ENCODE assay signal across 1 cellular context in the genomic region with DNA sequence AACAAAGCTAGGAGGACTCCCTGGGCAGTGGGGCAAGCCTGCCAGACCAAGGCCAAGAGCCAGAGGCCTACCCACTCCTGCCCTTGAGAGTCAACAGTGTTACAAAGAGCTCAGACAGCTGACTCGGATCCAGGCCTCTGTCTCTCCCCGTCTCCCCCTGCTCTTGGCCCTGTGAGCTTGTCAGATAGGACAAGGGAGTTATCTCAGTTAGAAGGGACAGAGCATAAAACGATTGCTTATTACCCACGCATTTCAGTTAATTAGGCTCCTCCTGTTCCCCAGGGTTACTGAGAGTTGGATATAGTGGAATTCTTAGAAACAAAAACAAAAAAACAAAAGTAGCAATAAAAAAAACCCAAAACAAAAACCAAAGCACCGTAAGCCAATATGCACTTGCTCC.
TF ChIP-seq lines count a peak whose summit lies in the region.

No MANE protein-coding gene starts in this region.

TF ChIP-seq in K562, 482 proteins besides CTCF, POLR2A, EP300 and RAD21 (continued from another document):
- TF ChIP-seq, protein P1, sequence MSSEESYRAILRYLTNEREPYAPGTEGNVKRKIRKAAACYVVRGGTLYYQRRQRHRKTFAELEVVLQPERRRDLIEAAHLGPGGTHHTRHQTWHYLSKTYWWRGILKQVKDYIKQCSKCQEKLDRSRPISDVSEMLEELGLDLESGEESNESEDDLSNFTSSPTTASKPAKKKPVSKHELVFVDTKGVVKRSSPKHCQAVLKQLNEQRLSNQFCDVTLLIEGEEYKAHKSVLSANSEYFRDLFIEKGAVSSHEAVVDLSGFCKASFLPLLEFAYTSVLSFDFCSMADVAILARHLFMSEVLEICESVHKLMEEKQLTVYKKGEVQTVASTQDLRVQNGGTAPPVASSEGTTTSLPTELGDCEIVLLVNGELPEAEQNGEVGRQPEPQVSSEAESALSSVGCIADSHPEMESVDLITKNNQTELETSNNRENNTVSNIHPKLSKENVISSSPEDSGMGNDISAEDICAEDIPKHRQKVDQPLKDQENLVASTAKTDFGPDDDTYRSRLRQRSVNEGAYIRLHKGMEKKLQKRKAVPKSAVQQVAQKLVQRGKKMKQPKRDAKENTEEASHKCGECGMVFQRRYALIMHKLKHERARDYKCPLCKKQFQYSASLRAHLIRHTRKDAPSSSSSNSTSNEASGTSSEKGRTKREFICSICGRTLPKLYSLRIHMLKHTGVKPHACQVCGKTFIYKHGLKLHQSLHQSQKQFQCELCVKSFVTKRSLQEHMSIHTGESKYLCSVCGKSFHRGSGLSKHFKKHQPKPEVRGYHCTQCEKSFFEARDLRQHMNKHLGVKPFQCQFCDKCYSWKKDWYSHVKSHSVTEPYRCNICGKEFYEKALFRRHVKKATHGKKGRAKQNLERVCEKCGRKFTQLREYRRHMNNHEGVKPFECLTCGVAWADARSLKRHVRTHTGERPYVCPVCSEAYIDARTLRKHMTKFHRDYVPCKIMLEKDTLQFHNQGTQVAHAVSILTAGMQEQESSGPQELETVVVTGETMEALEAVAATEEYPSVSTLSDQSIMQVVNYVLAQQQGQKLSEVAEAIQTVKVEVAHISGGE (CRISPR knock-in tag; IDR thresholded peaks at IDR 0.05), result peak in 1 of 3 experiments; percentile 41; a peak in 1 of 6 replicates
- TF ChIP-seq COPS2 (conservative IDR thresholded peaks at IDR 0.05), result no peak
- peak; percentile 72 for TF ChIP-seq TAL1 (IDR thresholded peaks at IDR 0.05)
- no peak for TF ChIP-seq NR2F6 (CRISPR knock-in tag; IDR thresholded peaks at IDR 0.05)
- TF ChIP-seq MAFK (IDR thresholded peaks at IDR 0.05; ENCODE audit: low read length), result 0 out of 2 replicates have a peak, but pooled peaks have one; percentile 4
- TF ChIP-seq TCF3 (CRISPR knock-in tag; IDR thresholded peaks at IDR 0.05), result peak; percentile 76
- peak; percentile 61 for TF ChIP-seq STAT5A (IDR thresholded peaks at IDR 0.05; ENCODE audit: borderline replicate concordance, low read length)
- TF ChIP-seq, protein P2, sequence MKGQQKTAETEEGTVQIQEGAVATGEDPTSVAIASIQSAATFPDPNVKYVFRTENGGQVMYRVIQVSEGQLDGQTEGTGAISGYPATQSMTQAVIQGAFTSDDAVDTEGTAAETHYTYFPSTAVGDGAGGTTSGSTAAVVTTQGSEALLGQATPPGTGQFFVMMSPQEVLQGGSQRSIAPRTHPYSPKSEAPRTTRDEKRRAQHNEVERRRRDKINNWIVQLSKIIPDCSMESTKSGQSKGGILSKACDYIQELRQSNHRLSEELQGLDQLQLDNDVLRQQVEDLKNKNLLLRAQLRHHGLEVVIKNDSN (CRISPR knock-in tag; IDR thresholded peaks at IDR 0.05), result no peak
- no peak for TF ChIP-seq GATAD2B (IDR thresholded peaks at IDR 0.05; ENCODE audit: borderline replicate concordance)
- 0 out of 2 replicates have a peak, but pooled peaks have one; percentile 25 for TF ChIP-seq MEF2A (IDR thresholded peaks at IDR 0.05; ENCODE audit: control insufficient read depth, low read depth, low read length)
- TF ChIP-seq SMARCA4 (IDR thresholded peaks at IDR 0.05), result peak; percentile 76
- TF ChIP-seq, protein P3, sequence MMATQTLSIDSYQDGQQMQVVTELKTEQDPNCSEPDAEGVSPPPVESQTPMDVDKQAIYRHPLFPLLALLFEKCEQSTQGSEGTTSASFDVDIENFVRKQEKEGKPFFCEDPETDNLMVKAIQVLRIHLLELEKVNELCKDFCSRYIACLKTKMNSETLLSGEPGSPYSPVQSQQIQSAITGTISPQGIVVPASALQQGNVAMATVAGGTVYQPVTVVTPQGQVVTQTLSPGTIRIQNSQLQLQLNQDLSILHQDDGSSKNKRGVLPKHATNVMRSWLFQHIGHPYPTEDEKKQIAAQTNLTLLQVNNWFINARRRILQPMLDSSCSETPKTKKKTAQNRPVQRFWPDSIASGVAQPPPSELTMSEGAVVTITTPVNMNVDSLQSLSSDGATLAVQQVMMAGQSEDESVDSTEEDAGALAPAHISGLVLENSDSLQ (IDR thresholded peaks at IDR 0.05), result peak; percentile 54
- TF ChIP-seq TBL1XR1 (IDR thresholded peaks at IDR 0.05; ENCODE audit: low read length in 2 of 2), result peak in 1 of 2 experiments; percentile 38; a peak in 1 of 4 replicates
- peak; percentile 18; the same call in 1 of the 2 replicates for TF ChIP-seq GATA2 (CRISPR knock-in tag; IDR thresholded peaks at IDR 0.05)
- TF ChIP-seq POLR2AphosphoS5 (IDR thresholded peaks at IDR 0.05; ENCODE audit: control insufficient read depth, insufficient read depth, low read depth, low read length), result peak; percentile 77; the same call in 1 of the 2 replicates
- no peak for TF ChIP-seq NFATC3 (IDR thresholded peaks at IDR 0.05)
- TF ChIP-seq KDM1A (IDR thresholded peaks at IDR 0.05), result peak; percentile 49 to 52; a peak in 2 of 4 replicates
- 0 out of 2 replicates have a peak, but pooled peaks have one; percentile 10 for TF ChIP-seq ATF7 (IDR thresholded peaks at IDR 0.05)
- no peak for TF ChIP-seq ZNF668 (CRISPR knock-in tag; IDR thresholded peaks at IDR 0.05)
- TF ChIP-seq RFX1 (IDR thresholded peaks at IDR 0.05), result peak; percentile 52; the same call in 1 of the 2 replicates
- no peak for TF ChIP-seq HDGF (IDR thresholded peaks at IDR 0.05)
- TF ChIP-seq ARNT (IDR thresholded peaks at IDR 0.05), result peak in 1 of 2 experiments; percentile 66; a peak in 2 of 4 replicates
- peak; percentile 54 for TF ChIP-seq DACH1 (IDR thresholded peaks at IDR 0.05; ENCODE audit: partially characterized antibody)
- TF ChIP-seq MIER1 (IDR thresholded peaks at IDR 0.05; ENCODE audit: low read depth), result no peak
- TF ChIP-seq, protein P4, sequence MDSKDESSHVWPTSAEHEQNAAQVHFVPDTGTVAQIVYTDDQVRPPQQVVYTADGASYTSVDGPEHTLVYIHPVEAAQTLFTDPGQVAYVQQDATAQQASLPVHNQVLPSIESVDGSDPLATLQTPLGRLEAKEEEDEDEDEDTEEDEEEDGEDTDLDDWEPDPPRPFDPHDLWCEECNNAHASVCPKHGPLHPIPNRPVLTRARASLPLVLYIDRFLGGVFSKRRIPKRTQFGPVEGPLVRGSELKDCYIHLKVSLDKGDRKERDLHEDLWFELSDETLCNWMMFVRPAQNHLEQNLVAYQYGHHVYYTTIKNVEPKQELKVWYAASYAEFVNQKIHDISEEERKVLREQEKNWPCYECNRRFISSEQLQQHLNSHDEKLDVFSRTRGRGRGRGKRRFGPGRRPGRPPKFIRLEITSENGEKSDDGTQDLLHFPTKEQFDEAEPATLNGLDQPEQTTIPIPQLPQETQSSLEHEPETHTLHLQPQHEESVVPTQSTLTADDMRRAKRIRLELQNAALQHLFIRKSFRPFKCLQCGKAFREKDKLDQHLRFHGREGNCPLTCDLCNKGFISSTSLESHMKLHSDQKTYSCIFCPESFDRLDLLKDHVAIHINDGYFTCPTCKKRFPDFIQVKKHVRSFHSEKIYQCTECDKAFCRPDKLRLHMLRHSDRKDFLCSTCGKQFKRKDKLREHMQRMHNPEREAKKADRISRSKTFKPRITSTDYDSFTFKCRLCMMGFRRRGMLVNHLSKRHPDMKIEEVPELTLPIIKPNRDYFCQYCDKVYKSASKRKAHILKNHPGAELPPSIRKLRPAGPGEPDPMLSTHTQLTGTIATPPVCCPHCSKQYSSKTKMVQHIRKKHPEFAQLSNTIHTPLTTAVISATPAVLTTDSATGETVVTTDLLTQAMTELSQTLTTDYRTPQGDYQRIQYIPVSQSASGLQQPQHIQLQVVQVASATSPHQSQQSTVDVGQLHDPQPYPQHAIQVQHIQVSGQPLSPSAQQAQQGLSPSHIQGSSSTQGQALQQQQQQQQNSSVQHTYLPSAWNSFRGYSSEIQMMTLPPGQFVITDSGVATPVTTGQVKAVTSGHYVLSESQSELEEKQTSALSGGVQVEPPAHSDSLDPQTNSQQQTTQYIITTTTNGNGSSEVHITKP (IDR thresholded peaks at IDR 0.05; ENCODE audit: partially characterized antibody), result peak; percentile 10
- peak; percentile 51 for TF ChIP-seq NFIC (IDR thresholded peaks at IDR 0.05)
- peak; percentile 48; the same call in 1 of the 2 replicates for TF ChIP-seq PHF21A (IDR thresholded peaks at IDR 0.05; ENCODE audit: borderline replicate concordance, low read depth)
- TF ChIP-seq, protein P5, sequence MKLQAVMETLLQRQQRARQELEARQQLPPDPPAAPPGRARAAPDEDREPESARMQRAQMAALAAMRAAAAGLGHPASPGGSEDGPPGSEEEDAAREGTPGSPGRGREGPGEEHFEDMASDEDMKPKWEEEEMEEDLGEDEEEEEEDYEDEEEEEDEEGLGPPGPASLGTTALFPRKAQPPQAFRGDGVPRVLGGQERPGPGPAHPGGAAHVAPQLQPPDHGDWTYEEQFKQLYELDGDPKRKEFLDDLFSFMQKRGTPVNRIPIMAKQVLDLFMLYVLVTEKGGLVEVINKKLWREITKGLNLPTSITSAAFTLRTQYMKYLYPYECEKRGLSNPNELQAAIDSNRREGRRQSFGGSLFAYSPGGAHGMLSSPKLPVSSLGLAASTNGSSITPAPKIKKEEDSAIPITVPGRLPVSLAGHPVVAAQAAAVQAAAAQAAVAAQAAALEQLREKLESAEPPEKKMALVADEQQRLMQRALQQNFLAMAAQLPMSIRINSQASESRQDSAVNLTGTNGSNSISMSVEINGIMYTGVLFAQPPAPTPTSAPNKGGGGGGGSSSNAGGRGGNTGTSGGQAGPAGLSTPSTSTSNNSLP (IDR thresholded peaks at IDR 0.05; ENCODE audit: borderline replicate concordance, low read depth, low read length), result peak; percentile 62; the same call in 1 of the 2 replicates
- TF ChIP-seq XRCC5 (IDR thresholded peaks at IDR 0.05; ENCODE audit: low read depth, low read length), result no peak
- TF ChIP-seq EGR1 (conservative IDR thresholded peaks at IDR 0.05), result peak; percentile 73
- TF ChIP-seq DNMT1 (IDR thresholded peaks at IDR 0.05), result peak; percentile 74; the same call in 1 of the 2 replicates
- TF ChIP-seq SETDB1 (IDR thresholded peaks at IDR 0.05; ENCODE audit: low read length), result no peak
- TF ChIP-seq TAF1 (IDR thresholded peaks at IDR 0.05; ENCODE audit: control insufficient read depth, extremely low read depth, insufficient read depth, low read length, severe bottlenecking), result peak; percentile 37
- TF ChIP-seq BRF1 (IDR thresholded peaks at IDR 0.05; ENCODE audit: borderline replicate concordance, extremely low read depth, insufficient read length), result no peak
- peak; percentile 80 for TF ChIP-seq CBFA2T2 (conservative IDR thresholded peaks at IDR 0.05)
- TF ChIP-seq ARID1B (IDR thresholded peaks at IDR 0.05), result peak; percentile 84
- TF ChIP-seq MTA1 (IDR thresholded peaks at IDR 0.05; ENCODE audit: borderline replicate concordance), result peak; percentile 43; the same call in 1 of the 2 replicates
